16 cellular contexts compared by ENCODE assay signal in the genomic region with DNA sequence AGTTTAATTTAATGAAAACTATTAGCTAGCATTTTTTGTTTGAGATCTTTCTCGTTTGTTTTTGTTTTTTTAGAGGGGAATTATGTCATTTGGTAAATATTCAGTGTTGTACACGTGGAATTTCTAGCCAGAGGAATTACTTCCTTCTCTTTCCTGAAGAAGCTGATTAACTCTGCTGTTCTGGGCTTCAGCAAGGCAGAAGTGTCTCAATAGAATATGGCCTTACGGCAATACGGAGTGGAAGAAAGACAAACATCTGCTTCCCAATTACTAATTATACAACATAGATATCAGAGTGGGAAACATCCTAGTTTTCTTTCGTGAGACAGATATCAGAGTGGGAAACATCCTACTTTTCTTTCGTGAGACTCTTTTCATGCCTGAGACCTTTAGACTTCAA. TPM values are rescaled to one million over a fixed set of nuclear protein-coding genes. Genes with fewer than 3 reads are reported as not detected.
A peak's percentile ranks its signal among the peaks of the same experiment; 100 is the strongest.
DNase-seq lines count a peak whose midpoint lies in the region; ATAC-seq, FAIRE-seq and TF ChIP-seq lines count a peak whose summit lies in the region.
"Had no signal": no experiment of that assay in that cellular context is flagged by ENCODE, and none has a peak within 500 bp of the region (broad histone marks: within the 10 kb centered on the region; RNA-seq: fewer than 3 reads in every experiment).

No MANE protein-coding gene starts in this region.

- H3K9me3 ChIP-seq in body of pancreas (no peaks in the 10 kb centered on the region), spleen (no peaks in the 10 kb centered on the region), small intestine (ENCODE audit: control insufficient read depth, low read depth) (no peaks in the 10 kb centered on the region)

- ATAC-seq in body of pancreas (peak; percentile 60), GM19023 (IDR thresholded peaks at IDR 0.05; ENCODE audit: unreplicated experiment) (no peak), HG03460 (IDR thresholded peaks at IDR 0.05; ENCODE audit: unreplicated experiment) (no peak), HG02981 (IDR thresholded peaks at IDR 0.05; ENCODE audit: unreplicated experiment) (no peak)
- ATAC-seq: activated CD8-positive, alpha-beta T cell treated with anti-CD3 and anti-CD28 coated beads for 36 hours had no signal

- WGBS in body of pancreas, 2 donors: 45 to 48% methylated on average over 6 of the region's 6 CpGs
- WGBS in spleen, 5 donors: 43 to 59% (median 56%) methylated on average over 6 of the region's 6 CpGs
- 38 to 44% (median 40%) methylated on average over 6 of the region's 6 CpGs for WGBS in small intestine, 3 donors

- H3K36me3 ChIP-seq in body of pancreas (replicated peaks in 1 of 2; ENCODE audit: insufficient read depth in 1 of 2, low read depth in 2 of 2): no peaks in the 10 kb centered on the region
- no peaks in the 10 kb centered on the region for H3K36me3 ChIP-seq in spleen
- no peaks in the 10 kb centered on the region for H3K36me3 ChIP-seq in small intestine (ENCODE audit: control insufficient read depth in 2 of 2, insufficient read depth in 2 of 2, low read length in 2 of 2)

- H3K4me1 ChIP-seq in body of pancreas (peaks cover 7% of the 10 kb centered on the region), spleen (peaks cover 0 to 17% (median 1%) of the 10 kb centered on the region in 6 donors), small intestine (ENCODE audit: control insufficient read depth in 2 of 2, insufficient read depth in 1 of 2, low read depth in 1 of 2, low read length in 1 of 2) (no peaks in the 10 kb centered on the region)

- peak overlapping the region in 1 of 4 donors; percentile 20 for H3K27ac ChIP-seq in body of pancreas
- peak overlapping the region in 7 of 8 donors; percentile 21 to 72 (median 52) for H3K27ac ChIP-seq in spleen
- no peak overlapping the region for H3K27ac ChIP-seq in small intestine (ENCODE audit: low read depth in 1 of 2, low read length in 1 of 2)
- H3K27ac ChIP-seq: C4-2B had no signal

- intact Hi-C loops in body of pancreas (cut with DNase I): no loop called here
- intact Hi-C loops in spleen (cut with DNase I; ENCODE audit: low total_unique reads): no loop called here

- TF ChIP-seq POLR2A in H54 (IDR thresholded peaks at IDR 0.05; ENCODE audit: low read depth, low read length): no peak
- no peak for TF ChIP-seq POLR2A in body of pancreas (IDR thresholded peaks at IDR 0.05)
- no peak for TF ChIP-seq POLR2A in spleen (IDR thresholded peaks at IDR 0.05)

- FAIRE-seq in H54 (lab: Jason Lieb, UNC): peak; percentile 87
- FAIRE-seq in small intestine (lab: Jason Lieb, UNC): no peak

- DNase-seq in H54 (ENCODE audit: insufficient read length, low spot score) (no peak), body of pancreas (no peak), kidney glomerular epithelial cell (lab: John Stamatoyannopoulos, UW) (peak; percentile 26), spleen (no peak), small intestine (no peak)
- DNase-seq: activated CD8-positive, alpha-beta T cell treated with anti-CD3 and anti-CD28 coated beads for 36 hours; DND-41; GOT3; NCI-H345; nucleus accumbens; stimulated activated naive CD4-positive, alpha-beta T cell; T-helper 1 cell had no signal

- TF ChIP-seq CTCF in body of pancreas (IDR thresholded peaks at IDR 0.05): no peak
- no peak for TF ChIP-seq CTCF in spleen (IDR thresholded peaks at IDR 0.05 in 8 of 11, conservative IDR thresholded peaks at IDR 0.05 in 3 of 11)

- no peaks in the 10 kb centered on the region for H3K27me3 ChIP-seq in body of pancreas
- peaks cover 0 to 7% (median 0%) of the 10 kb centered on the region in 7 donors for H3K27me3 ChIP-seq in spleen (replicated peaks in 1 of 7)
- H3K27me3 ChIP-seq in small intestine (ENCODE audit: control insufficient read depth in 2 of 2, insufficient read depth in 2 of 2, low read length in 2 of 2): no peaks in the 10 kb centered on the region

- H3K4me3 ChIP-seq in body of pancreas (no peak overlapping the region), spleen (no peak overlapping the region), small intestine (ENCODE audit: low read depth in 1 of 2, low read length in 2 of 2) (no peak overlapping the region)

RNA-seq across cellular contexts. Expression of gene P3H2, which starts 11.9 kb away (rescaled TPM):
- total RNA-seq in body of pancreas (10 to 100 TPM in 1 of 2 donors, 1 to 10 TPM in 1; 3.0 to 35.5 TPM), spleen (100 to 1,000 TPM in 4 of 7 donors, 10 to 100 TPM in 3; 70.3 to 155 (median 102) TPM)
- polyA plus RNA-seq in spleen (10 to 100 TPM in 2 of 3 donors, 1 to 10 TPM in 1; 7.7 to 18.6 (median 10.4) TPM), small intestine (1 to 10 TPM in 1 of 3 donors, under 1 TPM in 2; 0.22 to 1.7 (median 0.27) TPM)
- total RNA-seq: activated CD8-positive, alpha-beta T cell treated with anti-CD3 and anti-CD28 coated beads for 36 hours had no signal

Comparison
In these comparisons a context has a peak if more than half of its experiments do, and no peak if none do; other contexts are left out.
1. H3K27ac ChIP-seq: peak in spleen (7 of 8); none in small intestine (0 of 2).